In the genomic region with DNA sequence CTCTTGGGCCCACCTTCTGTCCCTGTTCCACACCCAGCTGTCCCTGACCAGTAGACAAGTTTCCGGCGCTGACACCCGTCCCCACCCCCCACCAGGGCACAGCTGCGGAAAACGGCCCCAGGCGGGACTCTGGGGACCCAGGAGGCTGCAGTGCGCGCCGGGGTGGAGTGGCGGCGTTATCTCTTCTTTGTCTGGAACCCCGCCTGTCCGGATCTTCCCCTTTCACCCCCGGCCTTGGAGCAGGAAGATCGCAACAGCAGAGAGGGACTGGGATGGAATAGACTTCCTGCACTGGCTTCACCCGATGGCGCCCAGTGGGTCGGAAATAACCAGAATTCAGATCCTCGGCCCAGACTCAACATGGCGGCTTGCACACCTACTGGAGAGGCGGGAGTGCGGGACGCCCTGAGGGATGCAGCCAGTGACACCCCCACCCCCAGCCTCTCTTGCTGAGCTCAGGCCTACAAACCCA, we compare ENCODE assay signal across 13 cellular contexts. TPM values are rescaled to one million over a fixed set of nuclear protein-coding genes. Genes with fewer than 3 reads are reported as not detected.
DNase-seq lines count a peak whose midpoint lies in the region; FAIRE-seq and TF ChIP-seq lines count a peak whose summit lies in the region.
"Had no signal": no experiment of that assay in that cellular context is flagged by ENCODE, and none has a peak within 500 bp of the region (broad histone marks: within the 10 kb centered on the region; RNA-seq: fewer than 3 reads in every experiment).

No MANE protein-coding gene starts in this region.

- H3K79me2 ChIP-seq in mammary epithelial cell (ENCODE audit: insufficient read depth, low read length): no peaks in the 10 kb centered on the region
- H3K79me2 ChIP-seq in H1 (ENCODE audit: control insufficient read depth in 1 of 2, insufficient read depth in 2 of 2, low read length in 2 of 2): no peaks in the 10 kb centered on the region

- no peak overlapping the region for H3K56ac ChIP-seq in H1 (replicated peaks; ENCODE audit: insufficient read length, low read depth, low read length)

- H3K9ac ChIP-seq in mammary epithelial cell (ENCODE audit: insufficient read depth, low read length) (no peak overlapping the region), H1 (replicated peaks in 1 of 4; ENCODE audit: extremely low read depth in 1 of 4, low read depth in 3 of 4, low read length in 3 of 4) (no peak overlapping the region)

- CTCF ChIA-PET in mammary epithelial cell (lab: Charles Lee; ENCODE audit: low non-redundant PET) (no interaction called here), H1 (lab: Charles Lee; ENCODE audit: partially characterized antibody) (interaction anchor here (0.5 to 1.6 kb wide), 4 partner anchors 9 to 362 kb away, joined by 3 to 6 read pairs (median 4); no protein-coding TSS in a partner anchor)

- no peak overlapping the region for H2BK20ac ChIP-seq in H1 (ENCODE audit: low read length)

- in situ Hi-C loops in mammary epithelial cell (cut with MboI; ENCODE audit: low sequenced_read_pairs in 2 of 2): no loop called here

- H4K5ac ChIP-seq in H1 (ENCODE audit: insufficient read length, low read depth, low read length): no peak overlapping the region

- peaks cover 34 to 47% (median 38%) of the 10 kb centered on the region in 3 donors for H3K4me1 Mint-ChIP-seq in IgD-negative memory B cell

- H3K4me1 ChIP-seq in mammary epithelial cell (ENCODE audit: insufficient read depth, low read length) (peaks cover 44% of the 10 kb centered on the region), breast epithelium (peaks cover 10 to 27% of the 10 kb centered on the region in 2 donors), H1 (replicated peaks in 1 of 4; ENCODE audit: control insufficient read depth in 3 of 4, insufficient read depth in 4 of 4, low read length in 3 of 4) (peaks cover 0 to 50% (median 20%) of the 10 kb centered on the region in 4 experiments; a peak in 5 of 7 replicates), suprapubic skin (peaks cover 59% of the 10 kb centered on the region)

- dilution Hi-C loops in mammary epithelial cell (cut with HindIII; ENCODE audit: low sequenced_read_pairs): no loop called here

- H3K4me3 ChIP-seq in mammary epithelial cell (replicated peaks in 1 of 3; ENCODE audit: insufficient read depth in 1 of 3, low read depth in 2 of 3, low read length in 3 of 3): peak overlapping the region in 1 of 3 experiments; percentile 2
- H3K4me3 ChIP-seq in breast epithelium: peak overlapping the region in 1 of 3 donors; percentile 41
- H3K4me3 ChIP-seq in H1 (ENCODE audit: extremely low read depth in 1 of 4, insufficient read depth in 2 of 4, low read depth in 3 of 4, low read length in 4 of 4): peak overlapping the region; percentile 52 to 63 (median 54)
- peak overlapping the region; percentile 4 for H3K4me3 ChIP-seq in suprapubic skin

- H3K27me3 Mint-ChIP-seq in IgD-negative memory B cell: peaks cover 5% of the 10 kb centered on the region

- no peak overlapping the region for H2BK5ac ChIP-seq in H1 (ENCODE audit: low read depth, low read length)

- H3K79me1 ChIP-seq in H1 (ENCODE audit: low read depth, low read length): no peaks in the 10 kb centered on the region

- H3K9me3 ChIP-seq in mammary epithelial cell (replicated peaks; ENCODE audit: insufficient read depth, low read length): no peaks in the 10 kb centered on the region
- H3K9me3 ChIP-seq in breast epithelium: no peaks in the 10 kb centered on the region
- H3K9me3 ChIP-seq in H1 (ENCODE audit: insufficient read depth in 2 of 2, low read depth in 1 of 2, low read length in 1 of 2): no peaks in the 10 kb centered on the region
- H3K9me3 ChIP-seq in suprapubic skin: no peaks in the 10 kb centered on the region

- DNase-seq in mammary epithelial cell (no peak), breast epithelium (ENCODE audit: low spot score in 2 of 2) (no peak), H1 (ENCODE audit: low read depth in 1 of 2, low spot score in 2 of 2) (peak in 1 of 2 experiments; percentile 61), suprapubic skin (ENCODE audit: low spot score in 2 of 2) (no peak), C1 segment of cervical spinal cord (lab: John Stamatoyannopoulos, UW) (no peak), T-helper 1 cell (no peak), HUDEP-2 (lab: John Stamatoyannopoulos, UW; ENCODE audit: unreplicated experiment in 76 of 76) (no peak)
- DNase-seq: activated CD8-positive, alpha-beta memory T cell treated with anti-CD3 and anti-CD28 coated beads, Interleukin-2, amount 50 U/mL, for 4 hours; islet precursor cell; KG1; stomach; T1000 had no signal

- peaks cover 7% of the 10 kb centered on the region for H3K36me3 Mint-ChIP-seq in IgD-negative memory B cell

- peak overlapping the region; percentile 45 for H2AFZ ChIP-seq in mammary epithelial cell (ENCODE audit: low read depth, low read length)
- H2AFZ ChIP-seq in H1 (ENCODE audit: low read length): peak overlapping the region; percentile 76

- H4K20me1 ChIP-seq in mammary epithelial cell (ENCODE audit: insufficient read depth, low read length) (peaks cover 3% of the 10 kb centered on the region), H1 (replicated peaks in 1 of 2; ENCODE audit: control insufficient read depth in 1 of 2, insufficient read depth in 2 of 2, low read length in 2 of 2) (peaks cover 7 to 20% of the 10 kb centered on the region in 2 experiments)

- no peak overlapping the region for H2AK5ac ChIP-seq in H1 (ENCODE audit: low read depth, low read length)

- POLR2A ChIA-PET in H1 (lab: Charles Lee; ENCODE audit: partially characterized antibody): interaction anchor here (2.5 kb wide), 1 partner anchor 8 kb away, joined by 7 read pairs; no protein-coding TSS in a partner anchor

- H3K4me2 ChIP-seq in mammary epithelial cell (ENCODE audit: insufficient read depth, low read depth, low read length): peak overlapping the region; percentile 65
- peak overlapping the region; percentile 81 to 87 for H3K4me2 ChIP-seq in H1 (ENCODE audit: insufficient read depth in 1 of 2, low read depth in 2 of 2, low read length in 2 of 2)

- H3K27ac ChIP-seq in mammary epithelial cell (ENCODE audit: insufficient read depth, low read depth, low read length) (no peak overlapping the region), breast epithelium (no peak overlapping the region), H1 (ENCODE audit: low read depth, low read length) (no peak overlapping the region), suprapubic skin (no peak overlapping the region)
- H3K27ac ChIP-seq: stomach had no signal

- H3K27me3 ChIP-seq in mammary epithelial cell (ENCODE audit: insufficient read depth, low read length) (peaks cover 76% of the 10 kb centered on the region), breast epithelium (peaks cover 18 to 99% of the 10 kb centered on the region in 2 donors), H1 (replicated peaks in 1 of 4; ENCODE audit: control insufficient read depth in 3 of 4, extremely low read depth in 1 of 4, insufficient read depth in 3 of 4, low read length in 3 of 4) (peaks cover 86 to 98% (median 97%) of the 10 kb centered on the region in 4 experiments), suprapubic skin (peaks cover 100% of the 10 kb centered on the region)

- TF ChIP-seq RAD21 in H1 (IDR thresholded peaks at IDR 0.05 in 1 of 2, conservative IDR thresholded peaks at IDR 0.05 in 1 of 2; ENCODE audit: low read depth in 2 of 2, low read length in 2 of 2): no peak

- H3K23me2 ChIP-seq in H1 (ENCODE audit: low read depth, low read length): peaks cover 24% of the 10 kb centered on the region

- peak overlapping the region; percentile 74; the same call in 1 of the 2 replicates for H4K8ac ChIP-seq in H1 (ENCODE audit: extremely low read depth, insufficient read depth, low read length)

- H3K23ac ChIP-seq in H1 (ENCODE audit: insufficient read length): no peak overlapping the region

- no peak for TF ChIP-seq CTCF in mammary epithelial cell (conservative IDR thresholded peaks at IDR 0.05 in 1 of 2, IDR thresholded peaks at IDR 0.05 in 1 of 2; ENCODE audit: extremely low read depth in 1 of 2, insufficient read depth in 1 of 2, low read depth in 1 of 2, low read length in 2 of 2)
- no peak for TF ChIP-seq CTCF in breast epithelium (IDR thresholded peaks at IDR 0.05)
- no peak for TF ChIP-seq CTCF in H1 (IDR thresholded peaks at IDR 0.05; ENCODE audit: control extremely low read depth in 1 of 3, insufficient read depth in 1 of 3, low read depth in 1 of 3, low read length in 3 of 3)
- no peak for TF ChIP-seq CTCF in suprapubic skin (IDR thresholded peaks at IDR 0.05)

- FAIRE-seq in H1 (lab: Jason Lieb, UNC): no peak

- H3K9me3 Mint-ChIP-seq in IgD-negative memory B cell: no peaks in the 10 kb centered on the region

- H3K18ac ChIP-seq in H1 (ENCODE audit: extremely low read depth, low read length): peak overlapping the region; percentile 15

- peak overlapping the region; percentile 94 to 98 (median 96) for H3K4me3 Mint-ChIP-seq in IgD-negative memory B cell

- no peak overlapping the region for H3K14ac ChIP-seq in H1 (ENCODE audit: insufficient read length)

- H2BK12ac ChIP-seq in H1 (ENCODE audit: low read depth, low read length): no peak overlapping the region

- H3K4ac ChIP-seq in H1 (replicated peaks; ENCODE audit: insufficient read length, low read depth, low read length): no peak overlapping the region

- H2BK15ac ChIP-seq in H1 (ENCODE audit: low read length): 0 out of 2 replicates have a peak overlapping the region, but pooled peaks have one; percentile 46

- no peak for TF ChIP-seq POLR2A in breast epithelium (IDR thresholded peaks at IDR 0.05)
- TF ChIP-seq POLR2A in H1 (IDR thresholded peaks at IDR 0.05; ENCODE audit: control extremely low read depth in 1 of 2, low read depth in 2 of 2, low read length in 2 of 2): no peak
- no peak for TF ChIP-seq POLR2A in suprapubic skin (IDR thresholded peaks at IDR 0.05)

- H4K91ac ChIP-seq in H1 (replicated peaks; ENCODE audit: insufficient read length, low read length): peak overlapping the region; percentile 48

- no peak for TF ChIP-seq EP300 in H1 (IDR thresholded peaks at IDR 0.05; ENCODE audit: borderline replicate concordance in 1 of 2, low read depth in 2 of 2, low read length in 2 of 2)
- TF ChIP-seq EP300 in suprapubic skin (IDR thresholded peaks at IDR 0.05): no peak

- intact Hi-C loops in mammary epithelial cell (cut with micrococcal nuclease): loop anchor here (10.0 kb wide), 4 partner anchors 175 to 385 kb away; no protein-coding TSS in a partner anchor
- intact Hi-C loops in breast epithelium (cut with DNase I; ENCODE audit: low total_unique reads): no loop called here

- no peak overlapping the region for H2BK120ac ChIP-seq in H1 (replicated peaks; ENCODE audit: low read depth, low read length)

- H3K36me3 ChIP-seq in mammary epithelial cell (ENCODE audit: insufficient read depth, low read length) (no peaks in the 10 kb centered on the region), breast epithelium (no peaks in the 10 kb centered on the region), H1 (ENCODE audit: control insufficient read depth in 2 of 4, insufficient read depth in 4 of 4, low read length in 3 of 4) (peaks cover 0 to 2% (median 0%) of the 10 kb centered on the region in 4 experiments; a peak in 1 of 8 replicates), suprapubic skin (no peaks in the 10 kb centered on the region)
- H3K36me3 ChIP-seq: stomach had no signal

- peak overlapping the region; percentile 91 to 99 (median 92) for H3K27ac Mint-ChIP-seq in IgD-negative memory B cell

- BruUV-seq in mammary epithelial cell (replicated peaks; lab: Mats Ljungman, UMichigan): no TSS peak

- 13% methylated on average over 20 of the region's 23 CpGs for WGBS in mammary epithelial cell (ENCODE audit: low coverage, missing lambda C conversion rate)
- 3% methylated on average over 23 of the region's 23 CpGs; no CpG with 5 or more reads in 1 of the 2 experiments for WGBS in H1 (ENCODE audit: extremely low coverage in 1 of 2, insufficient coverage in 1 of 2, insufficient read length in 1 of 2, insufficient replicate concordance in 2 of 2, low coverage in 1 of 2, low lambda C conversion rate in 2 of 2, missing lambda C conversion rate in 1 of 2), 2 experiments
- WGBS in suprapubic skin: 7% methylated on average over 5 of the region's 23 CpGs

RNA-seq across cellular contexts. Expression of a gene that starts 4.7 kb away (rescaled TPM):
- not detected for total RNA-seq in mammary epithelial cell
- polyA plus RNA-seq in mammary epithelial cell: not detected
- not detected for polyA minus RNA-seq in mammary epithelial cell
- under 1 TPM in 1 of 3 donors, not detected in 2; 0.59 TPM for total RNA-seq in breast epithelium
- polyA plus RNA-seq in IgD-negative memory B cell: 65.3 TPM
- total RNA-seq in H1 (2021; fragmentation: NEBNext Ultra II Directional; extraction: Animal tissue kit (Norgen Biotek cat#: 25700)): 0.13 and 0.43 TPM in 2 replicates
- polyA plus RNA-seq in H1 (2011; rRNA removed): 0.29 and 0.44 TPM in 2 replicates
- polyA plus RNA-seq in H1 (2011; cell fraction: cytosol; rRNA removed): 0.09 TPM
- polyA plus RNA-seq in H1 (2011; cell fraction: nucleus; rRNA removed): 0.14 TPM
- 0.14 to 0.19 TPM (median 0.18 TPM) in 4 replicates for polyA plus RNA-seq in H1 (2012, experiment 1 of 2)
- polyA plus RNA-seq in H1 (2012, experiment 2 of 2): 0.07 TPM
- polyA plus RNA-seq in H1 (2013, experiment 1 of 2): 0.14 TPM
- polyA plus RNA-seq in H1 (2013, experiment 2 of 2): 0.18 TPM
- polyA minus RNA-seq in H1 (2011; rRNA and poly(A)+ RNA removed): 0.09 and 0.27 TPM in 2 replicates
- not detected for polyA minus RNA-seq in H1 (2011; cell fraction: cytosol; rRNA and poly(A)+ RNA removed)
- polyA minus RNA-seq in H1 (2011; cell fraction: nucleus; rRNA and poly(A)+ RNA removed): 0.90 TPM
- total RNA-seq in suprapubic skin: under 1 TPM in 1 of 4 donors, not detected in 3; 0.04 TPM
